10 cellular contexts compared by ENCODE assay signal in genomic region chr5:158456756-158457155, GRCh38.
DNase-seq lines count a peak whose midpoint lies in the region; ATAC-seq, FAIRE-seq and TF ChIP-seq lines count a peak whose summit lies in the region.
"Had no signal": no experiment of that assay in that cellular context is flagged by ENCODE, and none has a peak within 500 bp of the region (broad histone marks: within the 10 kb centered on the region; RNA-seq: fewer than 3 reads in every experiment).

No MANE protein-coding gene starts in this region.

- POLR2A ChIA-PET in A549 (lab: Yijun Ruan, JAX) (no interaction called here), T-cell (lab: Charles Lee) (no interaction called here)
- POLR2A ChIA-PET in CD8-positive, alpha-beta T cell (lab: Charles Lee): no interaction called here

- H3K4me1 ChIP-seq in A549: no peaks in the 10 kb centered on the region
- no peaks in the 10 kb centered on the region for H3K4me1 ChIP-seq in CD8-positive, alpha-beta T cell (ENCODE audit: insufficient read depth, low read length)

- no peak for FAIRE-seq in A549 (lab: Jason Lieb, UNC)

- H3K4me3 ChIP-seq in A549: no peak overlapping the region
- no peak overlapping the region for H3K4me3 ChIP-seq in fibroblast of the aortic adventitia (ENCODE audit: low read depth, low read length)
- no peak overlapping the region for H3K4me3 ChIP-seq in CD8-positive, alpha-beta T cell (ENCODE audit: low read depth, low read length)

- H3K4me1 Mint-ChIP-seq in T-cell: no peaks in the 10 kb centered on the region
- no peaks in the 10 kb centered on the region for H3K4me1 Mint-ChIP-seq in CD8-positive, alpha-beta T cell (ENCODE audit: low read depth)

- H3K9me3 Mint-ChIP-seq in T-cell: no peaks in the 10 kb centered on the region
- no peaks in the 10 kb centered on the region for H3K9me3 Mint-ChIP-seq in CD8-positive, alpha-beta T cell

- no peak overlapping the region for H3K4me2 ChIP-seq in A549

- TF ChIP-seq POLR2A in A549 (IDR thresholded peaks at IDR 0.05; ENCODE audit: low read length): no peak

- no peaks in the 10 kb centered on the region for H3K27me3 ChIP-seq in CD8-positive, alpha-beta T cell (ENCODE audit: insufficient read depth, low read length)

- peak; percentile 54; a peak in 4 of 6 replicates for ATAC-seq in A549
- no peak for ATAC-seq in T-cell (replicated peaks in 1 of 4)
- no peak for ATAC-seq in CD8-positive, alpha-beta T cell
- ATAC-seq in HG02938 (IDR thresholded peaks at IDR 0.05; ENCODE audit: unreplicated experiment): no peak

- intact Hi-C loops in CD8-positive, alpha-beta T cell (cut with DNase I, micrococcal nuclease): no loop called here

- 0% methylated on average over 1 of the region's 1 CpG for WGBS in A549 (ENCODE audit: missing lambda C conversion rate)

- no peak for TF ChIP-seq RAD21 in A549 (conservative IDR thresholded peaks at IDR 0.05 in 1 of 2, IDR thresholded peaks at IDR 0.05 in 1 of 2)

- CTCF ChIA-PET in A549 (lab: Yijun Ruan, JAX) (no interaction called here), T-cell (lab: Charles Lee) (interaction anchor here in 1 of 2 donors (0.5 to 1.3 kb wide), 3 partner anchors 20 to 1981 kb away, joined by 3 to 4 read pairs (median 3); no protein-coding TSS in a partner anchor)
- CTCF ChIA-PET in CD8-positive, alpha-beta T cell (lab: Charles Lee): no interaction called here

- no peaks in the 10 kb centered on the region for H3K36me3 Mint-ChIP-seq in T-cell
- H3K36me3 Mint-ChIP-seq in CD8-positive, alpha-beta T cell: no peaks in the 10 kb centered on the region

- no peak overlapping the region for H3K4me3 Mint-ChIP-seq in T-cell
- no peak overlapping the region for H3K4me3 Mint-ChIP-seq in CD8-positive, alpha-beta T cell

- no peak for TF ChIP-seq CTCF in A549 (IDR thresholded peaks at IDR 0.05)
- TF ChIP-seq CTCF in GM13977 (IDR thresholded peaks at IDR 0.05; ENCODE audit: extremely low read depth, insufficient read depth, missing control alignments): no peak
- no peak for TF ChIP-seq CTCF in fibroblast of the aortic adventitia (IDR thresholded peaks at IDR 0.05; ENCODE audit: insufficient read depth, low read length)
- TF ChIP-seq CTCF in CD8-positive, alpha-beta T cell (IDR thresholded peaks at IDR 0.05): no peak

- no peaks in the 10 kb centered on the region for H3K9me3 ChIP-seq in A549
- H3K9me3 ChIP-seq in CD8-positive, alpha-beta T cell (ENCODE audit: low read length): no peaks in the 10 kb centered on the region

- no peak overlapping the region for H3K27ac Mint-ChIP-seq in T-cell
- no peak overlapping the region for H3K27ac Mint-ChIP-seq in CD8-positive, alpha-beta T cell

- TF ChIP-seq EP300 in A549 (IDR thresholded peaks at IDR 0.05): no peak

- no peaks in the 10 kb centered on the region for H3K27me3 Mint-ChIP-seq in T-cell
- H3K27me3 Mint-ChIP-seq in CD8-positive, alpha-beta T cell (ENCODE audit: low read depth): no peaks in the 10 kb centered on the region

- H3K27ac ChIP-seq in A549: no peak overlapping the region
- no peak overlapping the region for H3K27ac ChIP-seq in CD8-positive, alpha-beta T cell (ENCODE audit: low read depth, low read length)

- in situ Hi-C loops in GM13977 (cut with MboI; ENCODE audit: low pct_unique_long_range_greater_than_20kb, low sequenced_read_pairs, unreplicated experiment): no loop called here

- no peaks in the 10 kb centered on the region for H3K36me3 ChIP-seq in CD8-positive, alpha-beta T cell (ENCODE audit: insufficient read depth, low read length)

- DNase-seq in A549 (ENCODE audit: low read depth in 1 of 2, low spot score in 1 of 2) (peak; percentile 5 to 7), GM13977 (ENCODE audit: low spot score) (peak; percentile 30), RPMI7951 (ENCODE audit: low read depth) (peak; percentile 87), fibroblast of the aortic adventitia (ENCODE audit: low read depth) (peak; percentile 84), T-cell (no peak), NCI-H146 treated with DMSO at 0.1 percent for 48 hours (lab: John Stamatoyannopoulos, UW; ENCODE audit: unreplicated experiment) (no peak)
- no peak for DNase-seq in CD8-positive, alpha-beta T cell
- DNase-seq: H7, NCI-H1694 had no signal

TF ChIP-seq in A549, 52 proteins besides CTCF, POLR2A, EP300 and RAD21:
- TF ChIP-seq CEBPB (IDR thresholded peaks at IDR 0.05) (no peak), SREBF2 (IDR thresholded peaks at IDR 0.05) (no peak), RNF2 (IDR thresholded peaks at IDR 0.05; ENCODE audit: borderline replicate concordance, low read depth) (no peak), RCOR1 (IDR thresholded peaks at IDR 0.05; ENCODE audit: low read depth, low read length) (no peak), ZC3H11A (IDR thresholded peaks at IDR 0.05) (no peak), USF2 (IDR thresholded peaks at IDR 0.05) (no peak), FOXS1 (CRISPR knock-in tag; IDR thresholded peaks at IDR 0.05) (no peak), ATOH8 (CRISPR knock-in tag; IDR thresholded peaks at IDR 0.05; ENCODE audit: low read depth) (no peak)

Comparison
In these comparisons a context has a peak if more than half of its experiments do, and no peak if none do; other contexts are left out.
1. ATAC-seq: peak in A549 (2 of 2); none in T-cell (0 of 4), CD8-positive, alpha-beta T cell (single experiment) and HG02938 (single experiment).
2. DNase-seq: peak in A549 (2 of 2), GM13977 (single experiment), RPMI7951 (single experiment) and fibroblast of the aortic adventitia (single experiment); none in T-cell (0 of 34), NCI-H146 treated with DMSO at 0.1 percent for 48 hours (single experiment) and CD8-positive, alpha-beta T cell (0 of 7).